8 cellular contexts compared by ENCODE assay signal in genomic region chr4:157220026-157220881, GRCh38. TPM values are rescaled to one million over a fixed set of nuclear protein-coding genes. Genes with fewer than 3 reads are reported as not detected.
DNase-seq lines count a peak whose midpoint lies in the region; ATAC-seq, FAIRE-seq and TF ChIP-seq lines count a peak whose summit lies in the region.

Gene GRIA2, plus strand, starts transcription at chr4:157220728. Its CDS starts 315 bp downstream, at chr4:157221043.

- ATAC-seq in HG02642 (IDR thresholded peaks at IDR 0.05; ENCODE audit: poor library complexity, unreplicated experiment) (peak; percentile 52), upper lobe of left lung (ENCODE audit: low FRiP score in 2 of 2) (peak in 1 of 2 donors; percentile 84)

- H3K4ac ChIP-seq in H1 (replicated peaks; ENCODE audit: insufficient read length, low read depth, low read length), result no peak within 1 kb of the TSS

- WGBS in H1 (ENCODE audit: extremely low coverage in 1 of 2, insufficient coverage in 1 of 2, insufficient read length in 1 of 2, insufficient replicate concordance in 2 of 2, low coverage in 1 of 2, low lambda C conversion rate in 2 of 2, missing lambda C conversion rate in 1 of 2), 2 experiments, result 7% methylated on average over 41 of the region's 68 CpGs; no CpG with 5 or more reads in 1 of the 2 experiments
- WGBS in upper lobe of left lung, 2 donors, result 7 to 21% methylated on average over 30 to 48 of the region's 68 CpGs

- H3K9me3 ChIP-seq in H1 (ENCODE audit: insufficient read depth in 2 of 2, low read depth in 1 of 2, low read length in 1 of 2) (no peaks in the 10 kb centered on the region), upper lobe of left lung (no peaks in the 10 kb centered on the region)

- no peaks in the 10 kb centered on the region for H3K79me1 ChIP-seq in H1 (ENCODE audit: low read depth, low read length)

- DNase-seq in COLO829 (ENCODE audit: low spot score) (peak; percentile 63), RPMI7951 (ENCODE audit: low read depth) (peak; percentile 57), H1 (ENCODE audit: low read depth in 1 of 2, low spot score in 2 of 2) (peak in 1 of 2 experiments; percentile 86), lung microvascular endothelial cell (ENCODE audit: low read depth in 2 of 2) (peak; percentile 54 to 73), upper lobe of left lung (peak; percentile 25 to 91), NCI-H2107 treated with DMSO at 0.1 percent for 48 hours (lab: John Stamatoyannopoulos, UW; ENCODE audit: unreplicated experiment) (no peak)
- DNase-seq in activated T-helper 1 cell treated with anti-CD3 and anti-CD28 coated beads, Interleukin-12 subunit alpha, Interleukin-12 subunit beta, Interleukin-2, Interleukin-4 antibody, amounts not matched to agents 30 ng/mL and 10 ng/mL and 1 ng/mL, durations not matched to agents 14 hours and 24 hours and 36 hours (ENCODE audit: low spot score), result no peak

- no peak within 1 kb of the TSS for H3K23ac ChIP-seq in H1 (ENCODE audit: insufficient read length)

- TF ChIP-seq CTCF in H1 (IDR thresholded peaks at IDR 0.05; ENCODE audit: control extremely low read depth in 1 of 3, insufficient read depth in 1 of 3, low read depth in 1 of 3, low read length in 3 of 3) (no peak), upper lobe of left lung (IDR thresholded peaks at IDR 0.05) (no peak)

- POLR2A ChIA-PET in H1 (lab: Charles Lee; ENCODE audit: partially characterized antibody), result no interaction called here

- H2BK120ac ChIP-seq in H1 (replicated peaks; ENCODE audit: low read depth, low read length), result no peak within 1 kb of the TSS

- intact Hi-C loops in activated T-helper 1 cell treated with anti-CD3 and anti-CD28 coated beads, Interleukin-12 subunit alpha, Interleukin-12 subunit beta, Interleukin-2, Interleukin-4 antibody, amounts not matched to agents 30 ng/mL and 10 ng/mL and 1 ng/mL, durations not matched to agents 14 hours and 24 hours and 36 hours (cut with micrococcal nuclease), result loop anchor here (1.0 kb wide), 1 partner anchor 30 kb away; no protein-coding TSS in a partner anchor

- H3K27me3 Mint-ChIP-seq in activated T-helper 1 cell treated with anti-CD3 and anti-CD28 coated beads, Interleukin-12 subunit alpha, Interleukin-12 subunit beta, Interleukin-2, Interleukin-4 antibody, amounts not matched to agents 30 ng/mL and 10 ng/mL and 1 ng/mL, durations not matched to agents 14 hours and 24 hours and 36 hours (ENCODE audit: insufficient read depth), result peaks cover 22% of the 10 kb centered on the region

- no peak within 1 kb of the TSS for H2BK20ac ChIP-seq in H1 (ENCODE audit: low read length)

- H3K27ac Mint-ChIP-seq in activated T-helper 1 cell treated with anti-CD3 and anti-CD28 coated beads, Interleukin-12 subunit alpha, Interleukin-12 subunit beta, Interleukin-2, Interleukin-4 antibody, amounts not matched to agents 30 ng/mL and 10 ng/mL and 1 ng/mL, durations not matched to agents 14 hours and 24 hours and 36 hours, result no peak within 1 kb of the TSS

- H3K9ac ChIP-seq in H1 (replicated peaks in 1 of 4; ENCODE audit: extremely low read depth in 1 of 4, low read depth in 3 of 4, low read length in 3 of 4), result no peak within 1 kb of the TSS

- no peak within 1 kb of the TSS for H3K14ac ChIP-seq in H1 (ENCODE audit: insufficient read length)

- H3K56ac ChIP-seq in H1 (replicated peaks; ENCODE audit: insufficient read length, low read depth, low read length), result no peak within 1 kb of the TSS

- peak in 1 of 2 experiments; percentile 27; a peak in 2 of 4 replicates for TF ChIP-seq RAD21 in H1 (IDR thresholded peaks at IDR 0.05 in 1 of 2, conservative IDR thresholded peaks at IDR 0.05 in 1 of 2; ENCODE audit: low read depth in 2 of 2, low read length in 2 of 2)

- H2BK12ac ChIP-seq in H1 (ENCODE audit: low read depth, low read length), result no peak within 1 kb of the TSS

- H3K36me3 ChIP-seq in H1 (ENCODE audit: control insufficient read depth in 2 of 4, insufficient read depth in 4 of 4, low read length in 3 of 4), result no peaks in the 10 kb centered on the region
- H3K36me3 ChIP-seq in upper lobe of left lung, result no peaks in the 10 kb centered on the region

- H4K91ac ChIP-seq in H1 (replicated peaks; ENCODE audit: insufficient read length, low read length), result no peak within 1 kb of the TSS

- no peak within 1 kb of the TSS for H2AK5ac ChIP-seq in H1 (ENCODE audit: low read depth, low read length)

- no peak for TF ChIP-seq POLR2A in H1 (IDR thresholded peaks at IDR 0.05; ENCODE audit: control extremely low read depth in 1 of 2, low read depth in 2 of 2, low read length in 2 of 2)
- no peak for TF ChIP-seq POLR2A in upper lobe of left lung (IDR thresholded peaks at IDR 0.05)

- no peak within 1 kb of the TSS for H3K27ac ChIP-seq in H1 (ENCODE audit: low read depth, low read length)
- no peak within 1 kb of the TSS for H3K27ac ChIP-seq in upper lobe of left lung

- H3K27me3 ChIP-seq in H1 (replicated peaks in 1 of 4; ENCODE audit: control insufficient read depth in 3 of 4, extremely low read depth in 1 of 4, insufficient read depth in 3 of 4, low read length in 3 of 4), result peaks cover 22 to 48% (median 40%) of the 10 kb centered on the region in 4 experiments
- H3K27me3 ChIP-seq in upper lobe of left lung, result peaks cover 0 to 19% (median 9%) of the 10 kb centered on the region in 4 donors

- H3K4me1 ChIP-seq in H1 (replicated peaks in 1 of 4; ENCODE audit: control insufficient read depth in 3 of 4, insufficient read depth in 4 of 4, low read length in 3 of 4), result peaks cover 0 to 9% (median 3%) of the 10 kb centered on the region in 4 experiments; a peak in 1 of 7 replicates
- peaks cover 8 to 19% (median 10%) of the 10 kb centered on the region in 4 donors for H3K4me1 ChIP-seq in upper lobe of left lung

- H2BK5ac ChIP-seq in H1 (ENCODE audit: low read depth, low read length), result no peak within 1 kb of the TSS

- no peak for FAIRE-seq in H1 (lab: Jason Lieb, UNC)

- H2BK15ac ChIP-seq in H1 (ENCODE audit: low read length), result no peak within 1 kb of the TSS

- H2AFZ ChIP-seq in H1 (ENCODE audit: low read length), result no peak within 1 kb of the TSS

- H3K18ac ChIP-seq in H1 (ENCODE audit: extremely low read depth, low read length), result no peak within 1 kb of the TSS

- H4K20me1 ChIP-seq in H1 (replicated peaks in 1 of 2; ENCODE audit: control insufficient read depth in 1 of 2, insufficient read depth in 2 of 2, low read length in 2 of 2), result peaks cover 2 to 4% of the 10 kb centered on the region in 2 experiments

- H3K23me2 ChIP-seq in H1 (ENCODE audit: low read depth, low read length), result peaks cover 16% of the 10 kb centered on the region; the same call in 1 of the 2 replicates

- peak within 1 kb of the TSS; percentile 55 to 81 (median 80); a peak in 7 of 8 replicates for H3K4me3 ChIP-seq in H1 (ENCODE audit: extremely low read depth in 1 of 4, insufficient read depth in 2 of 4, low read depth in 3 of 4, low read length in 4 of 4)
- H3K4me3 ChIP-seq in upper lobe of left lung, result peak within 1 kb of the TSS in 3 of 4 donors; percentile 15 to 36 (median 28)

- H3K4me2 ChIP-seq in H1 (ENCODE audit: insufficient read depth in 1 of 2, low read depth in 2 of 2, low read length in 2 of 2), result peak within 1 kb of the TSS; percentile 91 to 96

- H3K79me2 ChIP-seq in H1 (ENCODE audit: control insufficient read depth in 1 of 2, insufficient read depth in 2 of 2, low read length in 2 of 2), result no peaks in the 10 kb centered on the region

- H3K9me3 Mint-ChIP-seq in activated T-helper 1 cell treated with anti-CD3 and anti-CD28 coated beads, Interleukin-12 subunit alpha, Interleukin-12 subunit beta, Interleukin-2, Interleukin-4 antibody, amounts not matched to agents 30 ng/mL and 10 ng/mL and 1 ng/mL, durations not matched to agents 14 hours and 24 hours and 36 hours, result no peaks in the 10 kb centered on the region

- peaks cover 3% of the 10 kb centered on the region for H3K36me3 Mint-ChIP-seq in activated T-helper 1 cell treated with anti-CD3 and anti-CD28 coated beads, Interleukin-12 subunit alpha, Interleukin-12 subunit beta, Interleukin-2, Interleukin-4 antibody, amounts not matched to agents 30 ng/mL and 10 ng/mL and 1 ng/mL, durations not matched to agents 14 hours and 24 hours and 36 hours (ENCODE audit: low read depth)

- H3K4me3 Mint-ChIP-seq in activated T-helper 1 cell treated with anti-CD3 and anti-CD28 coated beads, Interleukin-12 subunit alpha, Interleukin-12 subunit beta, Interleukin-2, Interleukin-4 antibody, amounts not matched to agents 30 ng/mL and 10 ng/mL and 1 ng/mL, durations not matched to agents 14 hours and 24 hours and 36 hours, result no peak within 1 kb of the TSS

- no peak within 1 kb of the TSS for H4K8ac ChIP-seq in H1 (ENCODE audit: extremely low read depth, insufficient read depth, low read length)

- H4K5ac ChIP-seq in H1 (ENCODE audit: insufficient read length, low read depth, low read length), result no peak within 1 kb of the TSS

- H3K4me1 Mint-ChIP-seq in activated T-helper 1 cell treated with anti-CD3 and anti-CD28 coated beads, Interleukin-12 subunit alpha, Interleukin-12 subunit beta, Interleukin-2, Interleukin-4 antibody, amounts not matched to agents 30 ng/mL and 10 ng/mL and 1 ng/mL, durations not matched to agents 14 hours and 24 hours and 36 hours (ENCODE audit: low read depth), result no peaks in the 10 kb centered on the region

- CTCF ChIA-PET in H1 (lab: Charles Lee; ENCODE audit: partially characterized antibody), result interaction anchor here (0.7 to 1.7 kb wide), 6 partner anchors 11 to 584 kb away, joined by 3 to 7 read pairs (median 4); no protein-coding TSS in a partner anchor

- TF ChIP-seq EP300 in H1 (IDR thresholded peaks at IDR 0.05; ENCODE audit: borderline replicate concordance in 1 of 2, low read depth in 2 of 2, low read length in 2 of 2), result no peak
- TF ChIP-seq EP300 in upper lobe of left lung (IDR thresholded peaks at IDR 0.05), result no peak

TF ChIP-seq in H1, 55 proteins besides CTCF, POLR2A, EP300 and RAD21 (continues in another document):
- TF ChIP-seq FOSL1 (IDR thresholded peaks at IDR 0.05; ENCODE audit: insufficient read depth, low read depth, low read length), result 0 out of 2 replicates have a peak, but pooled peaks have one; percentile 8
- TF ChIP-seq NANOG (IDR thresholded peaks at IDR 0.05; ENCODE audit: insufficient read depth, low read depth, low read length, poor library complexity, severe bottlenecking), result no peak

RNA-seq across cellular contexts. Expression of gene GRIA2, which starts in this region (rescaled TPM):
- not detected in 2 replicates for total RNA-seq in RPMI7951 (2014; rRNA removed; shearing (Covaris generic))
- not detected in 2 replicates for total RNA-seq in H1 (2021; fragmentation: NEBNext Ultra II Directional; extraction: Animal tissue kit (Norgen Biotek cat#: 25700))
- polyA plus RNA-seq in H1 (2011; rRNA removed), result not detected in 2 replicates
- not detected for polyA plus RNA-seq in H1 (2011; cell fraction: cytosol; rRNA removed)
- not detected for polyA plus RNA-seq in H1 (2011; cell fraction: nucleus; rRNA removed)
- not detected in 4 replicates for polyA plus RNA-seq in H1 (2012, experiment 1 of 2)
- polyA plus RNA-seq in H1 (2012, experiment 2 of 2), result not detected
- polyA plus RNA-seq in H1 (2013, experiment 1 of 2), result not detected
- not detected for polyA plus RNA-seq in H1 (2013, experiment 2 of 2)
- not detected in 2 replicates for polyA minus RNA-seq in H1 (2011; rRNA and poly(A)+ RNA removed)
- polyA minus RNA-seq in H1 (2011; cell fraction: cytosol; rRNA and poly(A)+ RNA removed), result not detected
- not detected for polyA minus RNA-seq in H1 (2011; cell fraction: nucleus; rRNA and poly(A)+ RNA removed)
- under 0.01 TPM in 1 of 2 replicates, not detected in the other for total RNA-seq in lung microvascular endothelial cell
- not detected for total RNA-seq in upper lobe of left lung
- not detected in 2 replicates for total RNA-seq in activated T-helper 1 cell treated with anti-CD3 and anti-CD28 coated beads, Interleukin-12 subunit alpha, Interleukin-12 subunit beta, Interleukin-2, Interleukin-4 antibody, amounts not matched to agents 30 ng/mL and 10 ng/mL and 1 ng/mL, durations not matched to agents 14 hours and 24 hours and 36 hours

Comparison
In these comparisons a context has a peak if more than half of its experiments do, and no peak if none do; other contexts are left out.
1. Peak in DNase-seq in RPMI7951; RNA of the gene not detected or under 1 TPM.
2. Peak in DNase-seq in lung microvascular endothelial cell; RNA of the gene not detected or under 1 TPM.
3. Peak in DNase-seq and H3K4me3 ChIP-seq in upper lobe of left lung; RNA of the gene not detected or under 1 TPM.